In the genomic region with DNA sequence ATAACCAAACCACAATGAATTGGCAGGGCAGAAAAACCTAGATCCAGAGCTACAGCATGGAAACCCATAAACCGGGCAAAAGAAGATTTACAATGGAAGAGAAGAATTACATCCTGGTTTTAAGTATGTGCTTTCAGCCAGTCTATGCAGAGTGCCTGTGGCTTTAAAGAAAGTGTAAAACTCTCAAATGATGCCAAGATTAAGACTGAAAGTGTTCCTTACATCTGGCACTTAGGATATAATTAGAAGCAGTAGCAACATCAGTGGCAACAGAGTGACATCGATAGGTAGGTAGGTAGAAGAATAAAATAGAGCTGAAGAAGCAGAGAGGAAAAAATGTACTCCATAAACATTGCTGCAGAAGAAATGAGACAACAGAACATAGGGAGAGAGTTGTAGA, we compare ENCODE assay signal across 27 cellular contexts.
"Had no signal": no experiment of that assay in that cellular context is flagged by ENCODE, and none has a peak within 500 bp of the region (broad histone marks: within the 10 kb centered on the region; RNA-seq: fewer than 3 reads in every experiment).

No MANE protein-coding gene starts in this region.

- H3K36me3 ChIP-seq: colonic mucosa, gastrocnemius medialis, left lung, lower lobe of right lung, ovary, suprapubic skin, transverse colon, upper lobe of right lung, uterus had no signal

- H3K9me3 ChIP-seq: colonic mucosa, gastrocnemius medialis, left lung, lower lobe of right lung, ovary, psoas muscle, suprapubic skin, transverse colon, upper lobe of right lung, uterus had no signal

- H3K27ac ChIP-seq: colonic mucosa, epithelial cell of prostate, gastrocnemius medialis, left lung, lower lobe of right lung, ovary, psoas muscle, suprapubic skin, transverse colon, upper lobe of right lung, uterus had no signal

- H3K27me3 ChIP-seq: colonic mucosa, gastrocnemius medialis, left lung, ovary, suprapubic skin, transverse colon, upper lobe of right lung, uterus had no signal

- DNase-seq: colonic mucosa; effector CD8-positive, alpha-beta T cell; endodermal cell; foreskin fibroblast; gastrocnemius medialis; head of caudate nucleus; left lung; lower lobe of right lung; naive thymus-derived CD8-positive, alpha-beta T cell; occipital lobe; ovary; posterior cingulate gyrus; psoas muscle; stimulated activated CD4-positive, alpha-beta T cell treated with anti-CD3 and anti-CD28 coated beads, Interleukin-12 subunit alpha, Interleukin-12 subunit beta, amount 100 ng/mL, for 4 hours; stimulated activated CD4-positive, alpha-beta T cell treated with anti-CD3 and anti-CD28 coated beads, Interleukin-1b, Interleukin-23, amount 100 ng/mL, for 48 hours; stimulated activated CD4-positive, alpha-beta T cell treated with anti-CD3 and anti-CD28 coated beads, Interleukin-4, amount 100 ng/mL, for 1 hour; stimulated activated CD8-positive, alpha-beta memory T cell treated with anti-CD3 and anti-CD28 coated beads, Interleukin-4, amount 100 ng/mL, for 48 hours; stimulated activated naive CD4-positive, alpha-beta T cell; stimulated activated naive CD8-positive, alpha-beta T cell treated with anti-CD3 and anti-CD28 coated beads, Interleukin-15, amount 100 ng/mL, for 72 hours; transverse colon; upper lobe of right lung; uterus had no signal

- H3K4me2 ChIP-seq: smooth muscle cell had no signal

- H3K4me3 ChIP-seq: colonic mucosa, gastrocnemius medialis, left lung, lower lobe of right lung, ovary, psoas muscle, smooth muscle cell, suprapubic skin, transverse colon, upper lobe of right lung, uterus had no signal

- ATAC-seq: esophagus mucosa; gastrocnemius medialis; left lung; lower lobe of right lung; naive thymus-derived CD8-positive, alpha-beta T cell; psoas muscle; sciatic nerve; stimulated activated naive CD8-positive, alpha-beta T cell treated with anti-CD3 and anti-CD28 coated beads, Interleukin-15, amount 100 ng/mL, for 72 hours; upper lobe of right lung had no signal

- H3K4me1 ChIP-seq: colonic mucosa, left lung, lower lobe of right lung, upper lobe of right lung, uterus had no signal
